In the genomic region with DNA sequence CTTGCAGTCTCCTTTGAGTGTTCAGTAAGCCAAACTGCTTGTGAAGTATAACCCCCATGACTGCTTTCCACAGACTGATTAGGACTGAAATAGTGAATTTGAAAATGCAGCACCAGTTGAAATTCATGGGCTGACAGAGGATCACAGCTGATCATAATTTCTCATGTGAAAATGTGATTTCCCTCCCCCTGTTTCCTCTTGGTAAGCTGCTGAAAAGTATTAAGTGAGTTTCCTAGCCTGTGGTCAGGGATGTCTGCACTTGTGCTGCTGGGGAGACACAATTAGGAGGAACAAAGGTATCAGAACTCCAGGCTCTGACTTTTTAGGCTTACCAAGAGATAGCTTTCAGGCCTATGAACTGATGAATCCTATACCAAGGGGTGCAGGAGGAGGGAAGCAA, we compare ENCODE assay signal across 15 cellular contexts.
"Had no signal": no experiment of that assay in that cellular context is flagged by ENCODE, and none has a peak within 500 bp of the region (broad histone marks: within the 10 kb centered on the region; RNA-seq: fewer than 3 reads in every experiment).

No MANE protein-coding gene starts in this region.

- H3K9me3 Mint-ChIP-seq: activated naive CD4-positive, alpha-beta T cell treated with anti-CD3 and anti-CD28 coated beads, Interleukin-2, amount 50 U/mL, for 24 hours; activated T-cell treated with anti-CD3 and anti-CD28 coated beads, Interleukin-2, amount 50 U/mL, for 24 hours; T-helper 2 cell treated with Interferon-gamma antibody and Interleukin-4, amounts not matched to agents 5 μg/mL and 100 μg/mL, for 36 hours had no signal

- H3K4me1 ChIP-seq: esophagus squamous epithelium, pancreas, stomach had no signal

- H3K4me3 ChIP-seq: dorsolateral prefrontal cortex, esophagus squamous epithelium, pancreas, stomach had no signal

- H3K4me3 Mint-ChIP-seq: activated naive CD4-positive, alpha-beta T cell treated with anti-CD3 and anti-CD28 coated beads, Interleukin-2, amount 50 U/mL, for 24 hours; activated T-cell treated with anti-CD3 and anti-CD28 coated beads, Interleukin-2, amount 50 U/mL, for 24 hours; neural crest cell; T-helper 2 cell treated with Interferon-gamma antibody and Interleukin-4, amounts not matched to agents 5 μg/mL and 100 μg/mL, for 36 hours had no signal

- H3K27ac ChIP-seq: dorsolateral prefrontal cortex, esophagus squamous epithelium, pancreas, stomach had no signal

- H3K4me1 Mint-ChIP-seq: activated naive CD4-positive, alpha-beta T cell treated with anti-CD3 and anti-CD28 coated beads, Interleukin-2, amount 50 U/mL, for 24 hours had no signal

- H3K36me3 Mint-ChIP-seq: activated naive CD4-positive, alpha-beta T cell treated with anti-CD3 and anti-CD28 coated beads, Interleukin-2, amount 50 U/mL, for 24 hours had no signal

- H3K27me3 ChIP-seq: esophagus squamous epithelium, pancreas, stomach had no signal

- H3K36me3 ChIP-seq: esophagus squamous epithelium, pancreas, stomach had no signal

- H3K9me3 ChIP-seq: esophagus squamous epithelium, pancreas, stomach had no signal

- DNase-seq: activated effector memory CD4-positive, alpha-beta T cell treated with Interleukin-2 at 50 U/mL for 16 hours; activated T-cell treated with anti-CD3 and anti-CD28 coated beads, Interleukin-2, amount 50 U/mL, for 24 hours; amniotic stem cell; dorsolateral prefrontal cortex; esophagus squamous epithelium; foreskin melanocyte; islet precursor cell; mesendoderm; pancreas; stomach had no signal

- ATAC-seq: activated CD4-positive, CD25-positive, alpha-beta regulatory T cell treated with anti-CD3 and anti-CD28 coated beads, Interleukin-2, amount 50 U/mL, for 24 hours; left lobe of liver; pancreas had no signal

- H3K27ac Mint-ChIP-seq: activated naive CD4-positive, alpha-beta T cell treated with anti-CD3 and anti-CD28 coated beads, Interleukin-2, amount 50 U/mL, for 24 hours; activated T-cell treated with anti-CD3 and anti-CD28 coated beads, Interleukin-2, amount 50 U/mL, for 24 hours; T-helper 2 cell treated with Interferon-gamma antibody and Interleukin-4, amounts not matched to agents 5 μg/mL and 100 μg/mL, for 36 hours had no signal
